2 cellular contexts compared by ENCODE assay signal in genomic region chr12:107560194-107560905, GRCh38.
TF ChIP-seq lines count a peak whose summit lies in the region.

No MANE protein-coding gene starts in this region.

TF ChIP-seq in HCT116, 20 proteins besides CTCF, POLR2A, EP300 and RAD21 (continued from another document):
- TF ChIP-seq, protein P1, sequence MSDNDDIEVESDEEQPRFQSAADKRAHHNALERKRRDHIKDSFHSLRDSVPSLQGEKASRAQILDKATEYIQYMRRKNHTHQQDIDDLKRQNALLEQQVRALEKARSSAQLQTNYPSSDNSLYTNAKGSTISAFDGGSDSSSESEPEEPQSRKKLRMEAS (IDR thresholded peaks at IDR 0.05) = no peak
- TF ChIP-seq POLR2AphosphoS5 (IDR thresholded peaks at IDR 0.05; ENCODE audit: low read depth, low read length) (no peak), FOSL1 (IDR thresholded peaks at IDR 0.05; ENCODE audit: low read depth) (no peak), TCF7L2 (IDR thresholded peaks at IDR 0.05; ENCODE audit: borderline replicate concordance, extremely low read depth, insufficient read depth, insufficient read length) (no peak), CEBPB (IDR thresholded peaks at IDR 0.05; ENCODE audit: low read depth) (no peak), ZFX (IDR thresholded peaks at IDR 0.05) (no peak)
TF ChIP-seq in HCT116: peak in this region for 0.

TF ChIP-seq in WTC11, 78 proteins besides CTCF, POLR2A, EP300 and RAD21 (continued from another document):
- TF ChIP-seq, protein P2, sequence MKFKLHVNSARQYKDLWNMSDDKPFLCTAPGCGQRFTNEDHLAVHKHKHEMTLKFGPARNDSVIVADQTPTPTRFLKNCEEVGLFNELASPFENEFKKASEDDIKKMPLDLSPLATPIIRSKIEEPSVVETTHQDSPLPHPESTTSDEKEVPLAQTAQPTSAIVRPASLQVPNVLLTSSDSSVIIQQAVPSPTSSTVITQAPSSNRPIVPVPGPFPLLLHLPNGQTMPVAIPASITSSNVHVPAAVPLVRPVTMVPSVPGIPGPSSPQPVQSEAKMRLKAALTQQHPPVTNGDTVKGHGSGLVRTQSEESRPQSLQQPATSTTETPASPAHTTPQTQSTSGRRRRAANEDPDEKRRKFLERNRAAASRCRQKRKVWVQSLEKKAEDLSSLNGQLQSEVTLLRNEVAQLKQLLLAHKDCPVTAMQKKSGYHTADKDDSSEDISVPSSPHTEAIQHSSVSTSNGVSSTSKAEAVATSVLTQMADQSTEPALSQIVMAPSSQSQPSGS (CRISPR knock-in tag; IDR thresholded peaks at IDR 0.05; ENCODE audit: borderline replicate concordance, low read depth) = no peak
- TF ChIP-seq, protein P3, sequence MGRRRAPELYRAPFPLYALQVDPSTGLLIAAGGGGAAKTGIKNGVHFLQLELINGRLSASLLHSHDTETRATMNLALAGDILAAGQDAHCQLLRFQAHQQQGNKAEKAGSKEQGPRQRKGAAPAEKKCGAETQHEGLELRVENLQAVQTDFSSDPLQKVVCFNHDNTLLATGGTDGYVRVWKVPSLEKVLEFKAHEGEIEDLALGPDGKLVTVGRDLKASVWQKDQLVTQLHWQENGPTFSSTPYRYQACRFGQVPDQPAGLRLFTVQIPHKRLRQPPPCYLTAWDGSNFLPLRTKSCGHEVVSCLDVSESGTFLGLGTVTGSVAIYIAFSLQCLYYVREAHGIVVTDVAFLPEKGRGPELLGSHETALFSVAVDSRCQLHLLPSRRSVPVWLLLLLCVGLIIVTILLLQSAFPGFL (CRISPR knock-in tag; IDR thresholded peaks at IDR 0.05; ENCODE audit: borderline replicate concordance) = no peak
- no peak for TF ChIP-seq FOXJ3 (CRISPR knock-in tag; IDR thresholded peaks at IDR 0.05; ENCODE audit: borderline replicate concordance)
- TF ChIP-seq PRDM15 (CRISPR knock-in tag; IDR thresholded peaks at IDR 0.05) = no peak
- no peak for TF ChIP-seq GTF2I (CRISPR knock-in tag; conservative IDR thresholded peaks at IDR 0.05)
- TF ChIP-seq ZNF219 (CRISPR knock-in tag; IDR thresholded peaks at IDR 0.05; ENCODE audit: borderline replicate concordance) = no peak
TF ChIP-seq in WTC11: peak in this region for 0.
